ENCODE assay signal across 9 cellular contexts in genomic region chrX:65750674-65751469, GRCh38.
DNase-seq lines count a peak whose midpoint lies in the region; ATAC-seq and TF ChIP-seq lines count a peak whose summit lies in the region.
"Had no signal": no experiment of that assay in that cellular context is flagged by ENCODE, and none has a peak within 500 bp of the region (broad histone marks: within the 10 kb centered on the region; RNA-seq: fewer than 3 reads in every experiment).

No MANE protein-coding gene starts in this region.

- TF ChIP-seq CTCF in omental fat pad (IDR thresholded peaks at IDR 0.05), result no peak

- H3K4me3 Mint-ChIP-seq in T-cell, result peak overlapping the region; percentile 28 to 70 (median 37)

- DNase-seq in T-cell (peak in 31 of 34 experiments; percentile 5 to 47 (median 23)), omental fat pad (ENCODE audit: low spot score) (no peak), Right ventricle myocardium inferior (ENCODE audit: missing footprints) (no peak), Right ventricle myocardium superior (no peak), NAMALWA (ENCODE audit: low spot score) (no peak)
- peak; percentile 40 for DNase-seq in stimulated activated CD4-positive, alpha-beta T cell treated with anti-CD3 and anti-CD28 coated beads, Interleukin-1b, Interleukin-23, amount 100 ng/mL, for 48 hours
- DNase-seq: IMR-90 had no signal

- H3K36me3 Mint-ChIP-seq in T-cell, result no peaks in the 10 kb centered on the region

- H3K27ac Mint-ChIP-seq in T-cell, result peak overlapping the region; percentile 76 to 81

- H3K9me3 Mint-ChIP-seq in T-cell, result no peaks in the 10 kb centered on the region

- peak; percentile 90 for ATAC-seq in GM19043 (IDR thresholded peaks at IDR 0.05; ENCODE audit: low read depth, unreplicated experiment)
- peak; percentile 83 for ATAC-seq in HG02943 (IDR thresholded peaks at IDR 0.05; ENCODE audit: low read depth, unreplicated experiment)
- peak; percentile 72 to 86 (median 84) for ATAC-seq in T-cell (replicated peaks in 1 of 4)
- ATAC-seq in omental fat pad (ENCODE audit: low FRiP score), result no peak
- ATAC-seq in Right ventricle myocardium inferior, result no peak
- no peak for ATAC-seq in Right ventricle myocardium superior (ENCODE audit: poor library complexity)

- H3K4me1 Mint-ChIP-seq in T-cell, result peaks cover 40 to 68% (median 44%) of the 10 kb centered on the region in 3 donors

- CTCF ChIA-PET in T-cell (lab: Charles Lee), result interaction anchor here in 1 of 2 donors (0.6 to 1.5 kb wide), 3 partner anchors 67 to 235 kb away, joined by 3 to 5 read pairs (median 5); no protein-coding TSS in a partner anchor

- POLR2A ChIA-PET in T-cell (lab: Charles Lee), result no interaction called here

- H3K27me3 Mint-ChIP-seq in T-cell, result peaks cover 0 to 4% of the 10 kb centered on the region in 2 donors

- intact Hi-C loops in Right ventricle myocardium inferior (cut with DNase I), result no loop called here
- intact Hi-C loops in Right ventricle myocardium superior (cut with DNase I), result no loop called here

Comparison
In these comparisons a context has a peak if more than half of its experiments do, and no peak if none do; other contexts are left out.
1. ATAC-seq: peak in GM19043 (single experiment), HG02943 (single experiment) and T-cell (4 of 4); none in omental fat pad (single experiment), Right ventricle myocardium inferior (single experiment) and Right ventricle myocardium superior (single experiment).
2. DNase-seq: peak in T-cell (31 of 34) and stimulated activated CD4-positive, alpha-beta T cell treated with anti-CD3 and anti-CD28 coated beads, Interleukin-1b, Interleukin-23, amount 100 ng/mL, for 48 hours (single experiment); none in omental fat pad (single experiment), Right ventricle myocardium inferior (single experiment), Right ventricle myocardium superior (single experiment) and NAMALWA (single experiment).